Comparison of ENCODE assay signal across 21 cellular contexts in genomic region chr22:34804588-34804987, GRCh38.
DNase-seq lines count a peak whose midpoint lies in the region; TF ChIP-seq lines count a peak whose summit lies in the region.
"Had no signal": no experiment of that assay in that cellular context is flagged by ENCODE, and none has a peak within 500 bp of the region (broad histone marks: within the 10 kb centered on the region; RNA-seq: fewer than 3 reads in every experiment).

No MANE protein-coding gene starts in this region.

- H3K4ac ChIP-seq in mesendoderm (ENCODE audit: low read depth, low read length), result no peak overlapping the region

- H3K27ac ChIP-seq in SJCRH30, result no peak overlapping the region
- no peak overlapping the region for H3K27ac ChIP-seq in mesendoderm (ENCODE audit: low read depth, low read length)
- H3K27ac ChIP-seq: cardiac muscle cell, left ventricle myocardium inferior, psoas muscle had no signal

- H3K18ac ChIP-seq in mesendoderm (ENCODE audit: low read length), result no peak overlapping the region

- H3K4me3 ChIP-seq in GM12865 (ENCODE audit: low read depth, low read length), result no peak overlapping the region
- H3K4me3 ChIP-seq in SJCRH30, result no peak overlapping the region
- no peak overlapping the region for H3K4me3 ChIP-seq in mesendoderm (ENCODE audit: low read length)
- H3K4me3 ChIP-seq: cardiac muscle cell, HAP-1, left ventricle myocardium inferior, psoas muscle had no signal

- H3K27me3 ChIP-seq in SJCRH30 (no peaks in the 10 kb centered on the region), mesendoderm (ENCODE audit: insufficient read depth, low read length, poor library complexity) (no peaks in the 10 kb centered on the region)
- H3K27me3 ChIP-seq: cardiac muscle cell had no signal

- H2AK5ac ChIP-seq in mesendoderm (ENCODE audit: low read length), result no peak overlapping the region

- H3K9me3 ChIP-seq in SJCRH30 (replicated peaks), result no peaks in the 10 kb centered on the region; the same call in 1 of the 2 replicates
- H3K9me3 ChIP-seq: HAP-1, left ventricle myocardium inferior, psoas muscle had no signal

- no peak overlapping the region for H2BK15ac ChIP-seq in mesendoderm (replicated peaks; ENCODE audit: low read depth)

- no peak overlapping the region for H4K8ac ChIP-seq in mesendoderm (ENCODE audit: low read depth, low read length)

- H3K79me2 ChIP-seq in mesendoderm (ENCODE audit: control insufficient read depth, insufficient read depth, low read length), result no peaks in the 10 kb centered on the region

- H3K23ac ChIP-seq in mesendoderm (ENCODE audit: low read length), result no peak overlapping the region

- H3K4me1 ChIP-seq in SJCRH30 (peaks cover 29% of the 10 kb centered on the region), mesendoderm (ENCODE audit: control insufficient read depth, low read depth, low read length) (no peaks in the 10 kb centered on the region)
- H3K4me1 ChIP-seq: HAP-1, left ventricle myocardium inferior, psoas muscle had no signal

- no peak overlapping the region for H3K9ac ChIP-seq in mesendoderm (ENCODE audit: low read length)

- no peak overlapping the region for H3K56ac ChIP-seq in mesendoderm (ENCODE audit: low read length)

- peak; percentile 17 for TF ChIP-seq CTCF in GM12865 (IDR thresholded peaks at IDR 0.05; ENCODE audit: insufficient read depth, low read depth, low read length, missing control alignments)

- DNase-seq in GM12865 (ENCODE audit: low read depth) (peak; percentile 36), M059J (ENCODE audit: low read depth) (peak; percentile 27), SJCRH30 (peak; percentile 59 to 73), mesendoderm (peak; percentile 81), dermis blood vessel endothelial cell (no peak), amygdala (lab: John Stamatoyannopoulos, UW) (no peak), NCI-H1436 treated with DMSO at 0.1 percent for 48 hours (lab: John Stamatoyannopoulos, UW) (no peak)
- DNase-seq in activated CD4-positive, alpha-beta T cell treated with anti-CD3 and anti-CD28 coated beads, Interleukin-2, amount 50 U/mL, for 48 hours, result no peak
- DNase-seq: activated CD4-positive, alpha-beta T cell treated with anti-CD3 and anti-CD28 coated beads for 48 hours; activated naive CD8-positive, alpha-beta T cell treated with anti-CD3 and anti-CD28 coated beads, Interleukin-2, amount 10 ng/mL, durations not matched to agents 7 days and 5 days; activated T-cell treated with anti-CD3 and anti-CD28 coated beads, Interleukin-2, amount 50 U/mL, for 1 hour; C1 segment of cervical spinal cord; effector CD8-positive, alpha-beta T cell; hypothalamus; left ventricle myocardium inferior; NCI-H2029; NCI-H748 treated with DMSO at 0.1 percent for 48 hours; psoas muscle; SHP77 had no signal

- H3K4me2 ChIP-seq in mesendoderm (ENCODE audit: low read length), result no peak overlapping the region

- H2BK5ac ChIP-seq in mesendoderm (ENCODE audit: low read length), result no peak overlapping the region

- no peak overlapping the region for H4K5ac ChIP-seq in mesendoderm (ENCODE audit: low read length)

- H3K36me3 ChIP-seq in SJCRH30, result no peaks in the 10 kb centered on the region
- no peaks in the 10 kb centered on the region for H3K36me3 ChIP-seq in mesendoderm (ENCODE audit: control insufficient read depth, insufficient read depth, low read length)
- H3K36me3 ChIP-seq: cardiac muscle cell, HAP-1, left ventricle myocardium inferior had no signal

- no peaks in the 10 kb centered on the region for H3K79me1 ChIP-seq in mesendoderm (ENCODE audit: low read length)

- no CpG with 5 or more reads among the region's 2 CpGs for WGBS in mesendoderm (ENCODE audit: extremely low coverage, insufficient coverage, low lambda C conversion rate)

- H2BK120ac ChIP-seq in mesendoderm (ENCODE audit: low read depth, low read length), result no peak overlapping the region

Comparison
In these comparisons a context has a peak if more than half of its experiments do, and no peak if none do; other contexts are left out.
1. DNase-seq: peak in GM12865 (single experiment), M059J (single experiment), SJCRH30 (2 of 2) and mesendoderm (single experiment); none in dermis blood vessel endothelial cell (single experiment), activated CD4-positive, alpha-beta T cell treated with anti-CD3 and anti-CD28 coated beads, Interleukin-2, amount 50 U/mL, for 48 hours (0 of 2), amygdala (0 of 56) and NCI-H1436 treated with DMSO at 0.1 percent for 48 hours (single experiment).